ENCODE assay signal across 29 cellular contexts in genomic region chr7:15667999-15668398, GRCh38. TPM values are rescaled to one million over a fixed set of nuclear protein-coding genes. Genes with fewer than 3 reads are reported as not detected.
"Had no signal": no experiment of that assay in that cellular context is flagged by ENCODE, and none has a peak within 500 bp of the region (broad histone marks: within the 10 kb centered on the region; RNA-seq: fewer than 3 reads in every experiment).

No MANE protein-coding gene starts in this region.

- H3K4me3 ChIP-seq: SK-N-MC had no signal

- DNase-seq: activated CD4-positive, alpha-beta memory T cell treated with anti-CD3 and anti-CD28 coated beads, Interleukin-2, amount 10 ng/mL, durations not matched to agents 7 days and 5 days; activated CD4-positive, alpha-beta T cell treated with anti-CD3 and anti-CD28 coated beads, Interleukin-2, amount 10 ng/mL, durations not matched to agents 7 days and 5 days; activated CD4-positive, CD25-positive, alpha-beta regulatory T cell; activated gamma-delta T cell; activated naive CD4-positive, alpha-beta T cell treated with anti-CD3 and anti-CD28 coated beads for 36 hours; activated T-cell treated with anti-CD3 and anti-CD28 coated beads for 4 hours; activated T-cell treated with anti-CD3 and anti-CD28 coated beads, Interleukin-2, amount 50 U/mL, for 48 hours; amygdala; KG1; NCI-H1105; NCI-H1436; NCI-H187; NCI-H2081 treated with DMSO at 0.1 percent for 48 hours; NCI-H446; NCI-H748 treated with DMSO at 0.1 percent for 48 hours; RPMI8226; T-helper 1 cell had no signal

- ATAC-seq: activated T-helper 17 cell treated with anti-CD3 and anti-CD28 coated beads, Interleukin-2, amount 50 U/mL, for 72 hours; Right ventricle myocardium inferior had no signal

- H3K27ac ChIP-seq: SK-N-MC, VCaP had no signal

- H3K27ac Mint-ChIP-seq: activated CD4-positive, alpha-beta memory T cell treated with anti-CD3 and anti-CD28 coated beads, Interleukin-2, amount 10 ng/mL, durations not matched to agents 7 days and 5 days; activated CD4-positive, alpha-beta T cell treated with anti-CD3 and anti-CD28 coated beads, Interleukin-2, amount 10 ng/mL, durations not matched to agents 7 days and 5 days; activated naive CD4-positive, alpha-beta T cell treated with anti-CD3 and anti-CD28 coated beads for 36 hours; activated naive CD8-positive, alpha-beta T cell; activated T-helper 17 cell treated with anti-CD3 and anti-CD28 coated beads, Interleukin-2, amount 50 U/mL, for 72 hours had no signal

- FAIRE-seq: astrocyte had no signal

- H3K4me1 Mint-ChIP-seq: activated CD4-positive, alpha-beta memory T cell treated with anti-CD3 and anti-CD28 coated beads, Interleukin-2, amount 10 ng/mL, durations not matched to agents 7 days and 5 days; activated CD4-positive, alpha-beta T cell treated with anti-CD3 and anti-CD28 coated beads, Interleukin-2, amount 10 ng/mL, durations not matched to agents 7 days and 5 days; activated T-helper 17 cell treated with anti-CD3 and anti-CD28 coated beads, Interleukin-2, amount 50 U/mL, for 72 hours; brain; IgD-negative memory B cell had no signal

- H3K4me3 Mint-ChIP-seq: activated CD4-positive, alpha-beta memory T cell treated with anti-CD3 and anti-CD28 coated beads, Interleukin-2, amount 10 ng/mL, durations not matched to agents 7 days and 5 days; activated CD4-positive, alpha-beta T cell treated with anti-CD3 and anti-CD28 coated beads, Interleukin-2, amount 10 ng/mL, durations not matched to agents 7 days and 5 days; activated naive CD4-positive, alpha-beta T cell treated with anti-CD3 and anti-CD28 coated beads for 36 hours; activated naive CD8-positive, alpha-beta T cell; activated T-helper 17 cell treated with anti-CD3 and anti-CD28 coated beads, Interleukin-2, amount 50 U/mL, for 72 hours; brain; IgD-negative memory B cell had no signal

- H3K36me3 Mint-ChIP-seq: activated naive CD8-positive, alpha-beta T cell; brain had no signal

- H3K27me3 Mint-ChIP-seq: activated CD4-positive, alpha-beta memory T cell treated with anti-CD3 and anti-CD28 coated beads, Interleukin-2, amount 10 ng/mL, durations not matched to agents 7 days and 5 days; activated CD4-positive, alpha-beta T cell treated with anti-CD3 and anti-CD28 coated beads, Interleukin-2, amount 10 ng/mL, durations not matched to agents 7 days and 5 days; activated naive CD8-positive, alpha-beta T cell; activated T-helper 17 cell treated with anti-CD3 and anti-CD28 coated beads, Interleukin-2, amount 50 U/mL, for 72 hours; IgD-negative memory B cell had no signal

- H3K9me3 Mint-ChIP-seq: activated T-helper 17 cell treated with anti-CD3 and anti-CD28 coated beads, Interleukin-2, amount 50 U/mL, for 72 hours; brain had no signal

RNA-seq across cellular contexts. Expression of gene MEOX2, which starts 18.5 kb away (rescaled TPM):
- total RNA-seq: activated CD4-positive, alpha-beta memory T cell treated with anti-CD3 and anti-CD28 coated beads, Interleukin-2, amount 10 ng/mL, durations not matched to agents 7 days and 5 days; activated CD4-positive, alpha-beta T cell treated with anti-CD3 and anti-CD28 coated beads, Interleukin-2, amount 10 ng/mL, durations not matched to agents 7 days and 5 days; activated CD8-positive, alpha-beta memory T cell treated with anti-CD3 and anti-CD28 coated beads for 36 hours; activated naive CD4-positive, alpha-beta T cell treated with anti-CD3 and anti-CD28 coated beads for 36 hours; activated T-helper 17 cell treated with anti-CD3 and anti-CD28 coated beads, Interleukin-2, amount 50 U/mL, for 72 hours; astrocyte; MCF 10A; OCI-LY7; T-helper 2 cell treated with Interferon-gamma antibody and Interleukin-4, amounts not matched to agents 100 ng/mL and 5 ng/mL, for 36 hours had no signal
- polyA plus RNA-seq: IgD-negative memory B cell had no signal
